In the genomic region with DNA sequence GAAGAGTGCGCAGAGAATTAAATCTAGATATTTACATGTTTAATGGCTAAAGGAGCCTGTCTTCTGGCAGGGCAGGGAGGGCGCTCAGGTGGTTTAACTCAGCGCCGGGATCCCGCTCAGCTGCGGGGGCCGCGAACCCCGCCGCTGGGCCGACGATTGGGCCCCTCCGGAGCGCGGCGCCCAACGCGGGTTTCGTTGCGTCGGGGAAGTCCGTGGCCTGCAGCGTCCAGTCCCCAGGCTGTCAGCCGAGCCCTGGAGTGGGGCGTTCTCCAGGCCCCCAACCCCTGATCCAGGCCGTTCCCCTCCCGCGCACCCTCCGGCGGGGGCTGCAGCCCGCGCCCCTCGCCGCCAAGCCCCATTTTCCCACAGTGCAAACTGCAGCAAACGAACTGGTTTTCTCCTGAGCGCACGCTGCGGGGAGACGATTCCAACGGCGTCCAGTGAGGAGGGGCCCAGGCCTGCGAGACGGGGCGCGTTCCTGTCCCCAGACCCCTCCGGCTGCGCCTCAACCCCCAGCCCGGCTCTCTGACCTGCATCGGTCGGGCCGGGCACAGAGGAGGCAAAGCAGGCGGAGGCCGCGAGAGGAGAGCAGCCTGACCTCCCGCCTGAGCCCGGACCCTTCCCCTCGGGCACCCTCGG, we compare ENCODE assay signal across 19 cellular contexts. TPM values are rescaled to one million over a fixed set of nuclear protein-coding genes. Genes with fewer than 3 reads are reported as not detected.
DNase-seq lines count a peak whose midpoint lies in the region; FAIRE-seq and TF ChIP-seq lines count a peak whose summit lies in the region.
"Had no signal": no experiment of that assay in that cellular context is flagged by ENCODE, and none has a peak within 500 bp of the region (broad histone marks: within the 10 kb centered on the region; RNA-seq: fewer than 3 reads in every experiment).

No MANE protein-coding gene starts in this region.

- no peak for TF ChIP-seq CTCF in astrocyte (IDR thresholded peaks at IDR 0.05; ENCODE audit: insufficient read depth, low read depth, low read length)
- TF ChIP-seq CTCF in hepatocyte (IDR thresholded peaks at IDR 0.05; ENCODE audit: poor library complexity) = no peak
- TF ChIP-seq CTCF in suprapubic skin (IDR thresholded peaks at IDR 0.05) = no peak
- TF ChIP-seq CTCF in osteocyte (IDR thresholded peaks at IDR 0.05) = no peak
- TF ChIP-seq CTCF in GM10266 (IDR thresholded peaks at IDR 0.05; ENCODE audit: control insufficient read depth, insufficient read depth, low read depth, missing control alignments) = no peak

- TF ChIP-seq POLR2A in suprapubic skin (IDR thresholded peaks at IDR 0.05) = no peak

- peak overlapping the region; percentile 69 for H3K4me2 ChIP-seq in astrocyte (ENCODE audit: low read length)
- H3K4me2 ChIP-seq in hepatocyte = peak overlapping the region; percentile 71

- H3K36me3 ChIP-seq in astrocyte (ENCODE audit: insufficient read depth, low read length) (no peaks in the 10 kb centered on the region), hepatocyte (replicated peaks; ENCODE audit: insufficient read depth, low read depth) (no peaks in the 10 kb centered on the region), suprapubic skin (no peaks in the 10 kb centered on the region)
- H3K36me3 ChIP-seq: right lobe of liver, SJCRH30, thyroid gland had no signal

- peaks cover 31% of the 10 kb centered on the region for H3K27me3 Mint-ChIP-seq in astrocyte (ENCODE audit: low read depth, unreplicated experiment)
- peaks cover 50% of the 10 kb centered on the region for H3K27me3 Mint-ChIP-seq in osteocyte (ENCODE audit: unreplicated experiment)

- DNase-seq in DMS 273 (lab: John Stamatoyannopoulos, UW; ENCODE audit: unreplicated experiment) (peak; percentile 53), DMS 273 treated with DMSO at 0.1 percent for 48 hours (lab: John Stamatoyannopoulos, UW) (no peak), astrocyte (ENCODE audit: low read depth) (no peak), hepatocyte (ENCODE audit: low spot score) (no peak), suprapubic skin (ENCODE audit: low spot score in 2 of 2) (no peak), osteocyte (ENCODE audit: extremely low spot score, unreplicated experiment) (no peak), GM10266 (ENCODE audit: extremely low spot score) (no peak), GM19239 (ENCODE audit: insufficient read length, low spot score) (no peak)
- DNase-seq: foreskin fibroblast; SJCRH30; stimulated activated CD4-positive, alpha-beta T cell treated with anti-CD3 and anti-CD28 coated beads, Interleukin-2, amount 100 ng/mL, for 24 hours; T1000; thyroid gland had no signal

- H3K4me3 ChIP-seq in astrocyte (ENCODE audit: insufficient read depth, low read depth, low read length) (no peak overlapping the region), hepatocyte (no peak overlapping the region), suprapubic skin (peak overlapping the region; percentile 26)
- H3K4me3 ChIP-seq: right lobe of liver, SJCRH30, thyroid gland had no signal

- H3K36me3 Mint-ChIP-seq in astrocyte (ENCODE audit: low read depth, unreplicated experiment) = no peaks in the 10 kb centered on the region
- H3K36me3 Mint-ChIP-seq in osteocyte (ENCODE audit: unreplicated experiment) = no peaks in the 10 kb centered on the region

- no peaks in the 10 kb centered on the region for H3K9me2 ChIP-seq in hepatocyte (replicated peaks; ENCODE audit: insufficient read depth)

- H3K9ac ChIP-seq in astrocyte (ENCODE audit: low read length) = no peak overlapping the region

- no peak overlapping the region for H2AFZ ChIP-seq in astrocyte (ENCODE audit: low read depth, low read length)
- peak overlapping the region; percentile 40 for H2AFZ ChIP-seq in hepatocyte

- H4K20me1 ChIP-seq in astrocyte (ENCODE audit: insufficient read depth, low read length) (no peaks in the 10 kb centered on the region), hepatocyte (ENCODE audit: insufficient read depth, poor library complexity, severe bottlenecking) (no peaks in the 10 kb centered on the region)

- H3K27ac ChIP-seq in astrocyte (ENCODE audit: low read depth, low read length) = no peak overlapping the region
- H3K27ac ChIP-seq in hepatocyte = peak overlapping the region; percentile 66
- no peak overlapping the region for H3K27ac ChIP-seq in suprapubic skin
- H3K27ac ChIP-seq: 22Rv1, right lobe of liver, SJCRH30, thyroid gland had no signal

- H3K4me3 Mint-ChIP-seq in astrocyte (ENCODE audit: unreplicated experiment) (no peak overlapping the region), osteocyte (ENCODE audit: unreplicated experiment) (no peak overlapping the region)

- H3K4me1 Mint-ChIP-seq in astrocyte (ENCODE audit: low read depth, unreplicated experiment) (no peaks in the 10 kb centered on the region), osteocyte (ENCODE audit: unreplicated experiment) (peaks cover 10% of the 10 kb centered on the region)

- FAIRE-seq in astrocyte (lab: Jason Lieb, UNC) (no peak), GM19239 (lab: Jason Lieb, UNC) (no peak)

- WGBS in hepatocyte (ENCODE audit: low lambda C conversion rate, missing lambda C conversion rate) = 3% methylated on average over 42 of the region's 58 CpGs
- WGBS in suprapubic skin = 5% methylated on average over 4 of the region's 58 CpGs

- peaks cover 40% of the 10 kb centered on the region for H3K27me3 ChIP-seq in astrocyte (ENCODE audit: insufficient read depth, low read length)
- peaks cover 77% of the 10 kb centered on the region for H3K27me3 ChIP-seq in hepatocyte
- H3K27me3 ChIP-seq in suprapubic skin = peaks cover 99% of the 10 kb centered on the region

- no peak for TF ChIP-seq EP300 in suprapubic skin (IDR thresholded peaks at IDR 0.05)

- no peaks in the 10 kb centered on the region for H3K79me2 ChIP-seq in astrocyte (ENCODE audit: insufficient read depth, low read length)
- no peaks in the 10 kb centered on the region for H3K79me2 ChIP-seq in hepatocyte

- H3K9me3 ChIP-seq in astrocyte (ENCODE audit: insufficient read depth, low read depth, low read length) = no peaks in the 10 kb centered on the region
- no peaks in the 10 kb centered on the region for H3K9me3 ChIP-seq in hepatocyte (ENCODE audit: low read depth)
- H3K9me3 ChIP-seq in suprapubic skin = no peaks in the 10 kb centered on the region
- H3K9me3 ChIP-seq: right lobe of liver, SJCRH30, thyroid gland had no signal

- no peak overlapping the region for H3K27ac Mint-ChIP-seq in astrocyte (ENCODE audit: unreplicated experiment)
- H3K27ac Mint-ChIP-seq in osteocyte (ENCODE audit: unreplicated experiment) = no peak overlapping the region
- H3K27ac Mint-ChIP-seq: CD14-positive monocyte had no signal

- H3K4me1 ChIP-seq in astrocyte (ENCODE audit: insufficient read depth, low read length) (peaks cover 14% of the 10 kb centered on the region), hepatocyte (ENCODE audit: insufficient read depth) (peaks cover 20% of the 10 kb centered on the region), suprapubic skin (peaks cover 36% of the 10 kb centered on the region)
- H3K4me1 ChIP-seq: SJCRH30 had no signal

- peaks cover 2% of the 10 kb centered on the region for H3K9me3 Mint-ChIP-seq in astrocyte (ENCODE audit: unreplicated experiment)
- no peaks in the 10 kb centered on the region for H3K9me3 Mint-ChIP-seq in osteocyte (ENCODE audit: unreplicated experiment)

RNA-seq across cellular contexts. Expression of a gene that starts 4.5 kb away (rescaled TPM):
- total RNA-seq in astrocyte = not detected in 2 replicates
- total RNA-seq in hepatocyte = 0.03 and 0.08 TPM in 2 replicates
- polyA plus RNA-seq in hepatocyte = 0.06 and 0.09 TPM in 2 replicates
- total RNA-seq in suprapubic skin = not detected
- total RNA-seq in osteocyte = not detected in 2 replicates
- total RNA-seq: Daoy, dermis microvascular lymphatic vessel endothelial cell, liver, right lobe of liver, SJCRH30, thyroid gland had no signal
- polyA plus RNA-seq: CD14-positive monocyte, liver had no signal
